ENCODE assay signal across 26 cellular contexts in the genomic region with DNA sequence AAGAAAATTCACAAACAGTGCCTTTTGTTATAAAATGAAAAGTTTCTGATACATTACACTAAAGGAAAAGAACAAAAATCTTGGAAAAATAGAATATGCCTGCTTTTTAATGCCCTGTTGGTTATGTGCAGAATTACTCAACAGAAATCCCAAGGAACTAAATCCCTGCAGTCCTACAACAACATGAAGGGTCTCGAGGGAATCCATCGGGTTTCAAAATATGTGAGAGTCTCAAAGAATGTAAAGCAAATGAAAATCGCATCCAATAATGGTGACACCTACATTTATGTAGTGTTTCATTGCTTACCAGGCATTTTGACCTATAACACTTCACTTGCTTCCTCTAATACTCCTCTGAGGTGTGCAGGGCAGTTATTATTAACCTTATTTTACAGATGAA.
DNase-seq lines count a peak whose midpoint lies in the region; ATAC-seq and TF ChIP-seq lines count a peak whose summit lies in the region.
"Had no signal": no experiment of that assay in that cellular context is flagged by ENCODE, and none has a peak within 500 bp of the region (broad histone marks: within the 10 kb centered on the region; RNA-seq: fewer than 3 reads in every experiment).

No MANE protein-coding gene starts in this region.

- no peak overlapping the region for H2AFZ ChIP-seq in hepatocyte

- H3K4me1 ChIP-seq in hepatocyte (ENCODE audit: insufficient read depth) = peaks cover 60% of the 10 kb centered on the region
- peaks cover 0 to 8% (median 0%) of the 10 kb centered on the region in 3 donors for H3K4me1 ChIP-seq in esophagus squamous epithelium
- H3K4me1 ChIP-seq: adrenal gland, upper lobe of right lung had no signal

- H3K9me2 ChIP-seq in hepatocyte (replicated peaks; ENCODE audit: insufficient read depth) = no peaks in the 10 kb centered on the region

- H3K4me1 Mint-ChIP-seq in T-helper 17 cell = peaks cover 2% of the 10 kb centered on the region
- H3K4me1 Mint-ChIP-seq in stimulated activated effector memory CD8-positive, alpha-beta T cell treated with anti-CD3 and anti-CD28 coated beads, Interleukin-12 subunit alpha, Interleukin-12 subunit beta, amount 100 ng/mL, for 72 hours = no peaks in the 10 kb centered on the region

- TF ChIP-seq POLR2A in esophagus squamous epithelium (IDR thresholded peaks at IDR 0.05) = no peak

- H3K27ac ChIP-seq in AG04450 (ENCODE audit: low read depth, low read length) (peak overlapping the region; percentile 4), hepatocyte (peak overlapping the region; percentile 76), esophagus squamous epithelium (peak overlapping the region in 1 of 4 donors; percentile 6)
- H3K27ac ChIP-seq: adrenal gland, C4-2B, ovary, upper lobe of right lung had no signal

- no peak for ATAC-seq in T-helper 17 cell
- ATAC-seq in stimulated activated effector memory CD8-positive, alpha-beta T cell treated with anti-CD3 and anti-CD28 coated beads, Interleukin-12 subunit alpha, Interleukin-12 subunit beta, amount 100 ng/mL, for 72 hours = no peak
- ATAC-seq: activated CD8-positive, alpha-beta T cell treated with anti-CD3 and anti-CD28 coated beads, Interleukin-2, amount 10 ng/mL, durations not matched to agents 7 days and 5 days; naive thymus-derived CD4-positive, alpha-beta T cell had no signal

- 88% methylated on average over 3 of the region's 3 CpGs for whole genome bisulfite sequencing in hepatocyte (ENCODE audit: low lambda C conversion rate, missing lambda C conversion rate)
- WGBS in esophagus squamous epithelium, 2 donors = 88 to 92% methylated on average over 3 of the region's 3 CpGs

- CTCF ChIA-PET in AG04450 (lab: Charles Lee) = no interaction called here

- POLR2A ChIA-PET in AG04450 (lab: Yijun Ruan, JAX) = no interaction called here

- H3K27me3 Mint-ChIP-seq in T-helper 17 cell = no peaks in the 10 kb centered on the region
- H3K27me3 Mint-ChIP-seq: naive thymus-derived CD4-positive, alpha-beta T cell had no signal

- H3K36me3 Mint-ChIP-seq in T-helper 17 cell (ENCODE audit: low read depth) = peaks cover under 1% of the 10 kb centered on the region
- no peaks in the 10 kb centered on the region for H3K36me3 Mint-ChIP-seq in stimulated activated effector memory CD8-positive, alpha-beta T cell treated with anti-CD3 and anti-CD28 coated beads, Interleukin-12 subunit alpha, Interleukin-12 subunit beta, amount 100 ng/mL, for 72 hours

- H3K27ac Mint-ChIP-seq in T-helper 17 cell = peak overlapping the region; percentile 37
- peak overlapping the region; percentile 58 for H3K27ac Mint-ChIP-seq in stimulated activated effector memory CD8-positive, alpha-beta T cell treated with anti-CD3 and anti-CD28 coated beads, Interleukin-12 subunit alpha, Interleukin-12 subunit beta, amount 100 ng/mL, for 72 hours
- H3K27ac Mint-ChIP-seq: activated CD8-positive, alpha-beta T cell treated with anti-CD3 and anti-CD28 coated beads, Interleukin-2, amount 10 ng/mL, durations not matched to agents 7 days and 5 days had no signal

- H3K4me3 ChIP-seq in AG04450 (ENCODE audit: low read depth, low read length) = no peak overlapping the region
- H3K4me3 ChIP-seq in hepatocyte = no peak overlapping the region
- H3K4me3 ChIP-seq in esophagus squamous epithelium = no peak overlapping the region
- H3K4me3 ChIP-seq: adrenal gland, dorsolateral prefrontal cortex, heart right ventricle, ovary, right lobe of liver, upper lobe of right lung had no signal

- H3K9me3 ChIP-seq in AG04450 (ENCODE audit: control insufficient read depth, insufficient read depth, low read length) = no peaks in the 10 kb centered on the region
- no peaks in the 10 kb centered on the region for H3K9me3 ChIP-seq in T-helper 17 cell (ENCODE audit: control insufficient read depth, low read length, poor library complexity, severe bottlenecking)
- no peaks in the 10 kb centered on the region for H3K9me3 ChIP-seq in hepatocyte (ENCODE audit: low read depth)
- no peaks in the 10 kb centered on the region for H3K9me3 ChIP-seq in esophagus squamous epithelium
- H3K9me3 ChIP-seq: adrenal gland, heart right ventricle, ovary, right lobe of liver, upper lobe of right lung had no signal

- DNase-seq in AG04450 (ENCODE audit: low read depth, low spot score) = no peak
- DNase-seq in T-helper 17 cell = no peak
- DNase-seq in hepatocyte (ENCODE audit: low spot score) = no peak
- no peak for DNase-seq in stimulated activated effector memory CD8-positive, alpha-beta T cell treated with anti-CD3 and anti-CD28 coated beads, Interleukin-12 subunit alpha, Interleukin-12 subunit beta, amount 100 ng/mL, for 72 hours (ENCODE audit: low spot score in 2 of 2)
- no peak for DNase-seq in pons (ENCODE audit: low spot score)
- no peak for DNase-seq in hippocampal formation (lab: John Stamatoyannopoulos, UW)
- DNase-seq in NCI-H774 (lab: John Stamatoyannopoulos, UW) = no peak
- no peak for DNase-seq in esophagus squamous epithelium (lab: John Stamatoyannopoulos, UW)
- DNase-seq: ACHN; activated CD4-positive, alpha-beta T cell treated with anti-CD3 and anti-CD28 coated beads for 1 hour; activated CD8-positive, alpha-beta T cell treated with anti-CD3 and anti-CD28 coated beads, Interleukin-2, amount 10 ng/mL, durations not matched to agents 7 days and 5 days; activated gamma-delta T cell treated with Interleukin-2 at 50 U/mL for 16 hours; activated T-cell treated with anti-CD3 and anti-CD28 coated beads, Interleukin-2, amount 50 U/mL, for 1 hour; adrenal gland; central memory CD4-positive, alpha-beta T cell; dorsolateral prefrontal cortex; heart right ventricle; naive thymus-derived CD4-positive, alpha-beta T cell; NCI-H1092; NCI-H187 treated with DMSO at 0.1 percent for 48 hours; NCI-H69; ovary; right lobe of liver; T-helper 1 cell; upper lobe of right lung had no signal

- no peak overlapping the region for H3K4me2 ChIP-seq in hepatocyte

- no peak for TF ChIP-seq CTCF in AG04450 (IDR thresholded peaks at IDR 0.05; ENCODE audit: low read depth, low read length)
- TF ChIP-seq CTCF in hepatocyte (IDR thresholded peaks at IDR 0.05; ENCODE audit: poor library complexity) = no peak
- TF ChIP-seq CTCF in esophagus squamous epithelium (IDR thresholded peaks at IDR 0.05) = no peak

- H3K9me3 Mint-ChIP-seq in stimulated activated effector memory CD8-positive, alpha-beta T cell treated with anti-CD3 and anti-CD28 coated beads, Interleukin-12 subunit alpha, Interleukin-12 subunit beta, amount 100 ng/mL, for 72 hours = no peaks in the 10 kb centered on the region
- H3K9me3 Mint-ChIP-seq: naive thymus-derived CD4-positive, alpha-beta T cell had no signal

- no peaks in the 10 kb centered on the region for H3K36me3 ChIP-seq in hepatocyte (replicated peaks; ENCODE audit: insufficient read depth, low read depth)
- H3K36me3 ChIP-seq in esophagus squamous epithelium = no peaks in the 10 kb centered on the region
- H3K36me3 ChIP-seq: adrenal gland, heart right ventricle, ovary, right lobe of liver, upper lobe of right lung had no signal

- peaks cover 39% of the 10 kb centered on the region for H3K79me2 ChIP-seq in hepatocyte

- no peak overlapping the region for H3K4me3 Mint-ChIP-seq in T-helper 17 cell
- H3K4me3 Mint-ChIP-seq in stimulated activated effector memory CD8-positive, alpha-beta T cell treated with anti-CD3 and anti-CD28 coated beads, Interleukin-12 subunit alpha, Interleukin-12 subunit beta, amount 100 ng/mL, for 72 hours = no peak overlapping the region
- H3K4me3 Mint-ChIP-seq: activated CD8-positive, alpha-beta T cell treated with anti-CD3 and anti-CD28 coated beads, Interleukin-2, amount 10 ng/mL, durations not matched to agents 7 days and 5 days had no signal

- intact Hi-C loops in esophagus squamous epithelium (cut with DNase I) = no loop called here

- H3K27me3 ChIP-seq in AG04450 (ENCODE audit: control insufficient read depth, insufficient read depth, low read length) = no peaks in the 10 kb centered on the region
- no peaks in the 10 kb centered on the region for H3K27me3 ChIP-seq in hepatocyte
- no peaks in the 10 kb centered on the region for H3K27me3 ChIP-seq in esophagus squamous epithelium
- H3K27me3 ChIP-seq: adrenal gland, dorsolateral prefrontal cortex, heart right ventricle, ovary, right lobe of liver, upper lobe of right lung had no signal

- no peaks in the 10 kb centered on the region for H4K20me1 ChIP-seq in hepatocyte (ENCODE audit: insufficient read depth, poor library complexity, severe bottlenecking)
